8 cellular contexts compared by ENCODE assay signal in genomic region chr3:46372492-46373359, GRCh38. TPM values are rescaled to one million over a fixed set of nuclear protein-coding genes. Genes with fewer than 3 reads are reported as not detected.
DNase-seq lines count a peak whose midpoint lies in the region; ATAC-seq and TF ChIP-seq lines count a peak whose summit lies in the region.

No MANE protein-coding gene starts in this region.

- H3K27ac ChIP-seq in AG04450 (ENCODE audit: low read depth, low read length) (no peak overlapping the region), RWPE2 (ENCODE audit: poor library complexity, severe bottlenecking) (no peak overlapping the region)

- H3K9me3 ChIP-seq in AG04450 (ENCODE audit: control insufficient read depth, insufficient read depth, low read length) (no peaks in the 10 kb centered on the region), RWPE2 (ENCODE audit: severe bottlenecking) (no peaks in the 10 kb centered on the region)

- H3K4me3 ChIP-seq in AG04450 (ENCODE audit: low read depth, low read length): no peak overlapping the region
- no peak overlapping the region for H3K4me3 ChIP-seq in RWPE2 (ENCODE audit: severe bottlenecking)
- H3K4me3 ChIP-seq in fibroblast of villous mesenchyme (ENCODE audit: low read depth, low read length): no peak overlapping the region

- H3K4me1 ChIP-seq in RWPE2 (ENCODE audit: insufficient read depth, poor library complexity, severe bottlenecking): no peaks in the 10 kb centered on the region

- DNase-seq in AG04450 (ENCODE audit: low read depth, low spot score) (no peak), RWPE2 (ENCODE audit: low spot score) (no peak), fibroblast of villous mesenchyme (ENCODE audit: low read depth) (peak; percentile 46), NCI-H2029 (lab: John Stamatoyannopoulos, UW) (no peak), DMS153 (lab: John Stamatoyannopoulos, UW) (no peak), occipital lobe (lab: John Stamatoyannopoulos, UW) (no peak)

- POLR2A ChIA-PET in AG04450 (lab: Yijun Ruan, JAX): no interaction called here

- peak; percentile 49; the same call in 1 of the 3 replicates for ATAC-seq in RWPE2 (ENCODE audit: low read depth)
- ATAC-seq in HG03135 (IDR thresholded peaks at IDR 0.05; ENCODE audit: unreplicated experiment): no peak

- CTCF ChIA-PET in AG04450 (lab: Charles Lee): interaction anchor here (0.8 to 3.5 kb wide), 6 partner anchors 285 to 434 kb away, joined by 3 to 20 read pairs (median 4); no protein-coding TSS in a partner anchor

- H3K27me3 ChIP-seq in AG04450 (ENCODE audit: control insufficient read depth, insufficient read depth, low read length): peaks cover 22% of the 10 kb centered on the region
- H3K27me3 ChIP-seq in RWPE2 (ENCODE audit: insufficient read depth, poor library complexity, severe bottlenecking): peaks cover 14% of the 10 kb centered on the region

- no peaks in the 10 kb centered on the region for H3K36me3 ChIP-seq in RWPE2 (ENCODE audit: low read depth)

- TF ChIP-seq CTCF in AG04450 (IDR thresholded peaks at IDR 0.05; ENCODE audit: low read depth, low read length) (peak; percentile 64), GM12874 (IDR thresholded peaks at IDR 0.05; ENCODE audit: insufficient read depth, low read depth, low read length) (peak; percentile 70), RWPE2 (IDR thresholded peaks at IDR 0.05; ENCODE audit: poor library complexity, severe bottlenecking) (peak; percentile 70), fibroblast of villous mesenchyme (IDR thresholded peaks at IDR 0.05; ENCODE audit: insufficient read depth, low read depth, low read length) (peak; percentile 67)

RNA-seq across cellular contexts. Expression of gene CCR5, which starts 2.0 kb away (rescaled TPM):
- polyA plus RNA-seq in AG04450 (2011; rRNA removed): not detected in 2 replicates
- not detected in 2 replicates for polyA minus RNA-seq in AG04450 (2011; rRNA and poly(A)+ RNA removed)
- under 0.01 TPM in 1 of 2 replicates, not detected in the other for total RNA-seq in fibroblast of villous mesenchyme
- total RNA-seq in occipital lobe: 0.16 TPM

RNA-seq across cellular contexts. Expression of gene CCR2, which starts 18.8 kb away (rescaled TPM):
- polyA plus RNA-seq in AG04450 (2011; rRNA removed): not detected in 2 replicates
- not detected in 2 replicates for polyA minus RNA-seq in AG04450 (2011; rRNA and poly(A)+ RNA removed)
- not detected in 2 replicates for total RNA-seq in fibroblast of villous mesenchyme
- 0.31 TPM for total RNA-seq in occipital lobe

RNA-seq across cellular contexts. Expression of gene CCRL2, which starts 34.3 kb away (rescaled TPM):
- polyA plus RNA-seq in AG04450 (2011; rRNA removed): 0.15 and 0.16 TPM in 2 replicates
- 0.14 TPM in 1 of 2 replicates, not detected in the other for polyA minus RNA-seq in AG04450 (2011; rRNA and poly(A)+ RNA removed)
- 0.64 and 2.2 TPM in 2 replicates for total RNA-seq in fibroblast of villous mesenchyme
- 1.1 TPM for total RNA-seq in occipital lobe
